In genomic region chr1:178134061-178134460, GRCh38 we compare ENCODE assay signal across 11 cellular contexts. TPM values are rescaled to one million over a fixed set of nuclear protein-coding genes. Genes with fewer than 3 reads are reported as not detected.
DNase-seq lines count a peak whose midpoint lies in the region; ATAC-seq and TF ChIP-seq lines count a peak whose summit lies in the region.
"Had no signal": no experiment of that assay in that cellular context is flagged by ENCODE, and none has a peak within 500 bp of the region (broad histone marks: within the 10 kb centered on the region; RNA-seq: fewer than 3 reads in every experiment).

No MANE protein-coding gene starts in this region.

- peak overlapping the region; percentile 15 for H3K27ac ChIP-seq in mammary epithelial cell (ENCODE audit: insufficient read depth, low read depth, low read length)

- H3K4me1 ChIP-seq in mammary epithelial cell (ENCODE audit: insufficient read depth, low read length), result peaks cover 19% of the 10 kb centered on the region

- WGBS in mammary epithelial cell (ENCODE audit: low coverage, missing lambda C conversion rate), result no CpG with 5 or more reads among the region's 2 CpGs

- no peak for TF ChIP-seq CTCF in mammary epithelial cell (conservative IDR thresholded peaks at IDR 0.05 in 1 of 2, IDR thresholded peaks at IDR 0.05 in 1 of 2; ENCODE audit: extremely low read depth in 1 of 2, insufficient read depth in 1 of 2, low read depth in 1 of 2, low read length in 2 of 2)
- no peak for TF ChIP-seq CTCF in kidney epithelial cell (IDR thresholded peaks at IDR 0.05; ENCODE audit: insufficient read depth, low read length, poor library complexity, severe bottlenecking)

- no peak overlapping the region for H3K4me2 ChIP-seq in mammary epithelial cell (ENCODE audit: insufficient read depth, low read depth, low read length)

- no TSS peak for BruUV-seq in mammary epithelial cell (replicated peaks; lab: Mats Ljungman, UMichigan)

- H3K4me3 ChIP-seq in mammary epithelial cell (replicated peaks in 1 of 3; ENCODE audit: insufficient read depth in 1 of 3, low read depth in 2 of 3, low read length in 3 of 3), result no peak overlapping the region
- no peak overlapping the region for H3K4me3 ChIP-seq in kidney epithelial cell (ENCODE audit: low read depth, low read length)
- H3K4me3 ChIP-seq: thoracic aorta had no signal

- ATAC-seq in HG03442 (IDR thresholded peaks at IDR 0.05; ENCODE audit: unreplicated experiment) (no peak), HG02885 (IDR thresholded peaks at IDR 0.05; ENCODE audit: poor library complexity, unreplicated experiment) (no peak)
- ATAC-seq: WTC11 had no signal

- H3K9me3 ChIP-seq in mammary epithelial cell (replicated peaks; ENCODE audit: insufficient read depth, low read length), result no peaks in the 10 kb centered on the region
- H3K9me3 ChIP-seq: thoracic aorta had no signal

- H2AFZ ChIP-seq in mammary epithelial cell (ENCODE audit: low read depth, low read length), result no peak overlapping the region

- no peak overlapping the region for H3K9ac ChIP-seq in mammary epithelial cell (ENCODE audit: insufficient read depth, low read length)

- H3K36me3 ChIP-seq in mammary epithelial cell (ENCODE audit: insufficient read depth, low read length) (peaks cover 4% of the 10 kb centered on the region), kidney epithelial cell (ENCODE audit: control insufficient read depth, insufficient read depth, low read length) (no peaks in the 10 kb centered on the region)
- H3K36me3 ChIP-seq: thoracic aorta had no signal

- DNase-seq in AG08395 (ENCODE audit: low spot score) (peak; percentile 74), M059J (ENCODE audit: low read depth) (peak; percentile 94), mammary epithelial cell (peak; percentile 54), kidney epithelial cell (ENCODE audit: low read depth) (peak; percentile 57), HT-29 (ENCODE audit: low spot score) (no peak), GF-D8 (lab: John Stamatoyannopoulos, UW) (no peak)
- DNase-seq: NCI-H187 treated with DMSO at 0.1 percent for 48 hours had no signal

- no peaks in the 10 kb centered on the region for H3K27me3 ChIP-seq in mammary epithelial cell (ENCODE audit: insufficient read depth, low read length)
- H3K27me3 ChIP-seq in kidney epithelial cell (ENCODE audit: control insufficient read depth, insufficient read depth, low read length), result no peaks in the 10 kb centered on the region

- peaks cover 93% of the 10 kb centered on the region for H3K79me2 ChIP-seq in mammary epithelial cell (ENCODE audit: insufficient read depth, low read length)

- in situ Hi-C loops in mammary epithelial cell (cut with MboI; ENCODE audit: low sequenced_read_pairs in 2 of 2), result no loop called here

- dilution Hi-C loops in mammary epithelial cell (cut with HindIII; ENCODE audit: low sequenced_read_pairs), result no loop called here

- H4K20me1 ChIP-seq in mammary epithelial cell (ENCODE audit: insufficient read depth, low read length), result no peaks in the 10 kb centered on the region

- CTCF ChIA-PET in mammary epithelial cell (lab: Charles Lee; ENCODE audit: low non-redundant PET), result no interaction called here

- intact Hi-C loops in mammary epithelial cell (cut with micrococcal nuclease), result no loop called here

RNA-seq across cellular contexts. Expression of gene RASAL2, which starts 40.2 kb away (rescaled TPM):
- 9.7 and 14.8 TPM in 2 replicates for total RNA-seq in M059J (2014; rRNA removed; shearing (Covaris generic))
- 10 to 100 TPM; 45.3 to 53.7 TPM for total RNA-seq in mammary epithelial cell
- polyA plus RNA-seq in mammary epithelial cell, result 34.0 TPM
- polyA minus RNA-seq in mammary epithelial cell, result 61.1 TPM
- 18.3 and 20.8 TPM in 2 replicates for total RNA-seq in kidney epithelial cell
- 14.7 and 21.3 TPM in 2 replicates for total RNA-seq in HT-29 (2014; rRNA removed; shearing (Covaris generic))

Comparison
In these comparisons a context has a peak if more than half of its experiments do, and no peak if none do; other contexts are left out.
1. DNase-seq: peak in AG08395 (single experiment), M059J (single experiment), mammary epithelial cell (single experiment) and kidney epithelial cell (single experiment); none in HT-29 (single experiment) and GF-D8 (single experiment).